1 cellular context compared by ENCODE assay signal in genomic region chr3:72017935-72018334, GRCh38.
TF ChIP-seq lines count a peak whose summit lies in the region.

No MANE protein-coding gene starts in this region.

TF ChIP-seq in HCT116, 20 proteins besides CTCF, POLR2A, EP300 and RAD21 (continued from another document):
- no peak for TF ChIP-seq REST (IDR thresholded peaks at IDR 0.05; ENCODE audit: low read depth)
